ENCODE assay signal across 11 cellular contexts in the genomic region with DNA sequence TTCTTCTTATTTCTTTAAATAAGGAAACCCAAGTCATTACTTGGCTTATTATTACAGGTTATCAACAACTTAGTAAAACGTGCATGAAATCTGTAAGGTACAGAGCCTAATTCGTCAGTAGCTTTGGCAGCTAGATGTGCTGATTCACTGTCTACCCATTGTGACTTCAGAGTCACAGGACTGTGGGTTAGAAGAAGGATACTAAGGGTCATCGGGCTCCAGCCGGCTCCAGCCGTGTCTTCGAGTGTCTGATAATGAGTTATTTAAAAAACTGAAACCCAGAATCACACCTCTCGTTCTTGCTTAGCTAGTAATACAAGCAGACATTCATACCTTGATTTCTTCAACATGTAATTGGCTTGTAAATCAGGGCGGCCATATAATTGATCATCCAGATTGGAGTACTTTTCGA.
DNase-seq lines count a peak whose midpoint lies in the region; ATAC-seq, FAIRE-seq and TF ChIP-seq lines count a peak whose summit lies in the region.
"Had no signal": no experiment of that assay in that cellular context is flagged by ENCODE, and none has a peak within 500 bp of the region (broad histone marks: within the 10 kb centered on the region; RNA-seq: fewer than 3 reads in every experiment).

No MANE protein-coding gene starts in this region.

- no TSS peak for BruUV-seq in HepG2 (replicated peaks; lab: Mats Ljungman, UMichigan)

- no peak overlapping the region for H3K27ac ChIP-seq in liver (ENCODE audit: low read depth in 1 of 2, low read length in 2 of 2)
- no peak overlapping the region for H3K27ac ChIP-seq in HepG2 (ENCODE audit: extremely low read length, insufficient read depth, low read length)
- H3K27ac ChIP-seq in left lung = peak overlapping the region in 1 of 2 donors; percentile 27
- no peak overlapping the region for H3K27ac ChIP-seq in colonic mucosa
- H3K27ac ChIP-seq: vagina had no signal

- in situ Hi-C loops in HepG2 (cut with HindIII; ENCODE audit: extremely low pct_ligation_motif_present, low pct_unique_long_range_greater_than_20kb) = no loop called here

- 66% methylated on average over 9 of the region's 9 CpGs for WGBS in liver
- WGBS in HepG2 (ENCODE audit: low lambda C conversion rate) = 97% methylated on average over 9 of the region's 9 CpGs

- H4K20me1 ChIP-seq in HepG2 (ENCODE audit: insufficient read depth, low read length) = peaks cover 10% of the 10 kb centered on the region; the same call in 1 of the 2 replicates

- no peak for TF ChIP-seq POLR2A in HepG2 (IDR thresholded peaks at IDR 0.05; ENCODE audit: insufficient read depth in 1 of 2, low read depth in 2 of 2, low read length in 2 of 2)

- H3K9me3 ChIP-seq in liver (ENCODE audit: control insufficient read depth in 4 of 4, low read length in 3 of 4) (no peaks in the 10 kb centered on the region), HepG2 (ENCODE audit: low read length) (no peaks in the 10 kb centered on the region), left lung (no peaks in the 10 kb centered on the region), colonic mucosa (no peaks in the 10 kb centered on the region)
- H3K9me3 ChIP-seq: vagina had no signal

- H3K4me3 ChIP-seq in liver (ENCODE audit: low read depth in 1 of 3, low read length in 3 of 3) = no peak overlapping the region
- no peak overlapping the region for H3K4me3 ChIP-seq in HepG2 (replicated peaks in 1 of 3; ENCODE audit: insufficient read depth in 1 of 3, low read depth in 2 of 3, low read length in 3 of 3)
- no peak overlapping the region for H3K4me3 ChIP-seq in choroid plexus epithelial cell (ENCODE audit: low read depth, low read length)
- no peak overlapping the region for H3K4me3 ChIP-seq in left lung
- H3K4me3 ChIP-seq in colonic mucosa = no peak overlapping the region
- H3K4me3 ChIP-seq: vagina had no signal

- POLR2A ChIA-PET in HepG2 (lab: Yijun Ruan, JAX) = no interaction called here

- no peak for DNase-seq in HepG2 (ENCODE audit: low spot score)
- DNase-seq in choroid plexus epithelial cell (ENCODE audit: low read depth) = peak; percentile 88
- peak in 1 of 2 donors; percentile 55 for DNase-seq in left lung
- DNase-seq in activated naive CD4-positive, alpha-beta T cell treated with anti-CD3 and anti-CD28 coated beads for 36 hours = no peak
- no peak for DNase-seq in colonic mucosa
- DNase-seq in NK-92 (lab: John Stamatoyannopoulos, UW; ENCODE audit: unreplicated experiment) = no peak
- DNase-seq: activated CD8-positive, alpha-beta T cell treated with anti-CD3 and anti-CD28 coated beads for 36 hours; NCI-H774 had no signal

- no peak for FAIRE-seq in HepG2 (lab: Jason Lieb, UNC)

- TF ChIP-seq RAD21 in liver (IDR thresholded peaks at IDR 0.05) = no peak
- TF ChIP-seq RAD21 in HepG2 (CRISPR knock-in tag; IDR thresholded peaks at IDR 0.05) = no peak

- ATAC-seq in HepG2 (no peak), left lung (peak; percentile 78), GM19463 (IDR thresholded peaks at IDR 0.05; ENCODE audit: unreplicated experiment) (no peak)
- ATAC-seq: activated CD8-positive, alpha-beta T cell treated with anti-CD3 and anti-CD28 coated beads for 36 hours had no signal

- H3K4me2 ChIP-seq in HepG2 (ENCODE audit: low read depth, low read length) = no peak overlapping the region

- H3K4me1 ChIP-seq in liver (ENCODE audit: control insufficient read depth in 4 of 4, insufficient read depth in 4 of 4, low read length in 3 of 4) = no peaks in the 10 kb centered on the region
- peaks cover 51% of the 10 kb centered on the region for H3K4me1 ChIP-seq in HepG2 (ENCODE audit: insufficient read depth, low read length)
- peaks cover 0 to 6% of the 10 kb centered on the region in 2 donors for H3K4me1 ChIP-seq in left lung
- no peaks in the 10 kb centered on the region for H3K4me1 ChIP-seq in colonic mucosa

- H2AFZ ChIP-seq in HepG2 (ENCODE audit: low read length) = no peak overlapping the region

- TF ChIP-seq CTCF in liver (IDR thresholded peaks at IDR 0.05; ENCODE audit: low read depth, low read length, missing input control) (no peak), HepG2 (CRISPR knock-in tag; IDR thresholded peaks at IDR 0.05) (no peak), choroid plexus epithelial cell (conservative IDR thresholded peaks at IDR 0.05; ENCODE audit: low read depth, low read length) (no peak), left lung (IDR thresholded peaks at IDR 0.05) (no peak), colonic mucosa (IDR thresholded peaks at IDR 0.05) (no peak)

- no peaks in the 10 kb centered on the region for H3K36me3 Mint-ChIP-seq in activated naive CD4-positive, alpha-beta T cell treated with anti-CD3 and anti-CD28 coated beads for 36 hours (ENCODE audit: low read depth)

- H3K4me3 Mint-ChIP-seq in activated naive CD4-positive, alpha-beta T cell treated with anti-CD3 and anti-CD28 coated beads for 36 hours = no peak overlapping the region
- H3K4me3 Mint-ChIP-seq: activated CD8-positive, alpha-beta T cell treated with anti-CD3 and anti-CD28 coated beads for 36 hours had no signal

- H3K27me3 ChIP-seq in liver (ENCODE audit: control insufficient read depth in 4 of 4, insufficient read depth in 4 of 4, low read length in 3 of 4) (no peaks in the 10 kb centered on the region), HepG2 (ENCODE audit: control insufficient read depth in 1 of 2, insufficient read depth in 2 of 2, low read length in 2 of 2) (no peaks in the 10 kb centered on the region), left lung (no peaks in the 10 kb centered on the region), colonic mucosa (no peaks in the 10 kb centered on the region)
- H3K27me3 ChIP-seq: vagina had no signal

- H3K36me3 ChIP-seq in liver (ENCODE audit: control insufficient read depth in 4 of 4, insufficient read depth in 3 of 4, low read depth in 1 of 4, low read length in 3 of 4) = no peaks in the 10 kb centered on the region
- no peaks in the 10 kb centered on the region; a peak in 1 of 5 replicates for H3K36me3 ChIP-seq in HepG2 (replicated peaks in 1 of 2; ENCODE audit: control insufficient read depth in 1 of 2, insufficient read depth in 2 of 2, low read length in 2 of 2)
- H3K36me3 ChIP-seq in left lung = no peaks in the 10 kb centered on the region
- no peaks in the 10 kb centered on the region for H3K36me3 ChIP-seq in colonic mucosa
- H3K36me3 ChIP-seq: vagina had no signal

- H3K27me3 Mint-ChIP-seq in activated naive CD4-positive, alpha-beta T cell treated with anti-CD3 and anti-CD28 coated beads for 36 hours (ENCODE audit: low read depth) = peaks cover 6% of the 10 kb centered on the region

- no peak for TF ChIP-seq EP300 in HepG2 (IDR thresholded peaks at IDR 0.05; ENCODE audit: low read depth in 2 of 2, low read length in 2 of 2)
- TF ChIP-seq EP300 in HepG2 (CRISPR knock-in tag; IDR thresholded peaks at IDR 0.05; ENCODE audit: borderline replicate concordance) = no peak

- CTCF ChIA-PET in HepG2 (lab: Yijun Ruan, JAX; ENCODE audit: low intra/inter-chr PET ratio, low total read pairs) = no interaction called here
- CTCF ChIA-PET in activated naive CD4-positive, alpha-beta T cell treated with anti-CD3 and anti-CD28 coated beads for 36 hours (lab: Charles Lee) = no interaction called here

- H3K9me3 Mint-ChIP-seq in activated naive CD4-positive, alpha-beta T cell treated with anti-CD3 and anti-CD28 coated beads for 36 hours = no peaks in the 10 kb centered on the region
- H3K9me3 Mint-ChIP-seq: activated CD8-positive, alpha-beta T cell treated with anti-CD3 and anti-CD28 coated beads for 36 hours had no signal

- H3K79me2 ChIP-seq in HepG2 (ENCODE audit: insufficient read depth, low read length) = peaks cover 93% of the 10 kb centered on the region

- peaks cover 6% of the 10 kb centered on the region for H3K4me1 Mint-ChIP-seq in activated naive CD4-positive, alpha-beta T cell treated with anti-CD3 and anti-CD28 coated beads for 36 hours (ENCODE audit: low read depth)

- intact Hi-C loops in HepG2 (cut with micrococcal nuclease; ENCODE audit: unreplicated experiment) = no loop called here
- intact Hi-C loops in left lung (cut with DNase I) = no loop called here
- intact Hi-C loops in activated naive CD4-positive, alpha-beta T cell treated with anti-CD3 and anti-CD28 coated beads for 36 hours (cut with micrococcal nuclease) = no loop called here
- intact Hi-C loops in colonic mucosa (cut with DNase I) = no loop called here

- H3K27ac Mint-ChIP-seq in activated naive CD4-positive, alpha-beta T cell treated with anti-CD3 and anti-CD28 coated beads for 36 hours = no peak overlapping the region
- H3K27ac Mint-ChIP-seq: activated CD8-positive, alpha-beta T cell treated with anti-CD3 and anti-CD28 coated beads for 36 hours had no signal

- H3K9ac ChIP-seq in liver (ENCODE audit: low read depth in 1 of 2, low read length in 2 of 2) = no peak overlapping the region
- no peak overlapping the region for H3K9ac ChIP-seq in HepG2 (ENCODE audit: insufficient read depth, low read depth, low read length)
- H3K9ac ChIP-seq in colonic mucosa (ENCODE audit: low read depth in 2 of 2, low read length in 2 of 2) = no peak overlapping the region

TF ChIP-seq in liver, 16 proteins besides CTCF, POLR2A, EP300 and RAD21 (continues in another document):
- peak; percentile 30 for TF ChIP-seq NR2F2 (IDR thresholded peaks at IDR 0.05)

TF ChIP-seq in HepG2, 621 proteins besides CTCF, POLR2A, EP300 and RAD21 (continues in another document):
- TF ChIP-seq, protein P1, sequence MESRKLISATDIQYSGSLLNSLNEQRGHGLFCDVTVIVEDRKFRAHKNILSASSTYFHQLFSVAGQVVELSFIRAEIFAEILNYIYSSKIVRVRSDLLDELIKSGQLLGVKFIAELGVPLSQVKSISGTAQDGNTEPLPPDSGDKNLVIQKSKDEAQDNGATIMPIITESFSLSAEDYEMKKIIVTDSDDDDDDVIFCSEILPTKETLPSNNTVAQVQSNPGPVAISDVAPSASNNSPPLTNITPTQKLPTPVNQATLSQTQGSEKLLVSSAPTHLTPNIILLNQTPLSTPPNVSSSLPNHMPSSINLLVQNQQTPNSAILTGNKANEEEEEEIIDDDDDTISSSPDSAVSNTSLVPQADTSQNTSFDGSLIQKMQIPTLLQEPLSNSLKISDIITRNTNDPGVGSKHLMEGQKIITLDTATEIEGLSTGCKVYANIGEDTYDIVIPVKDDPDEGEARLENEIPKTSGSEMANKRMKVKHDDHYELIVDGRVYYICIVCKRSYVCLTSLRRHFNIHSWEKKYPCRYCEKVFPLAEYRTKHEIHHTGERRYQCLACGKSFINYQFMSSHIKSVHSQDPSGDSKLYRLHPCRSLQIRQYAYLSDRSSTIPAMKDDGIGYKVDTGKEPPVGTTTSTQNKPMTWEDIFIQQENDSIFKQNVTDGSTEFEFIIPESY (CRISPR knock-in tag; IDR thresholded peaks at IDR 0.05) = no peak
- TF ChIP-seq SRSF4 (IDR thresholded peaks at IDR 0.05; ENCODE audit: low read depth, low read length, poor library complexity, severe bottlenecking) (no peak), MXI1 (IDR thresholded peaks at IDR 0.05; ENCODE audit: borderline replicate concordance, low read depth, low read length) (no peak), ZBTB7A (CRISPR knock-in tag; IDR thresholded peaks at IDR 0.05) (no peak), ZNF703 (CRISPR knock-in tag; IDR thresholded peaks at IDR 0.05; ENCODE audit: borderline replicate concordance) (no peak)
